20 cellular contexts compared by ENCODE assay signal in genomic region chr18:22230403-22231042, GRCh38.
DNase-seq lines count a peak whose midpoint lies in the region; ATAC-seq and TF ChIP-seq lines count a peak whose summit lies in the region.
"Had no signal": no experiment of that assay in that cellular context is flagged by ENCODE, and none has a peak within 500 bp of the region (broad histone marks: within the 10 kb centered on the region; RNA-seq: fewer than 3 reads in every experiment).

No MANE protein-coding gene starts in this region.

- H3K4me1 Mint-ChIP-seq in activated T-helper 17 cell treated with anti-CD3 and anti-CD28 coated beads, Interleukin-2, amount 50 U/mL, for 72 hours, result no peaks in the 10 kb centered on the region

- intact Hi-C loops in left cardiac atrium (cut with DNase I), result no loop called here

- H3K79me2 ChIP-seq in smooth muscle cell (ENCODE audit: low read depth), result no peaks in the 10 kb centered on the region

- H3K4me1 ChIP-seq in smooth muscle cell (ENCODE audit: low read depth), result no peaks in the 10 kb centered on the region
- H3K4me1 ChIP-seq: heart right ventricle, right lobe of liver, testis had no signal

- H3K9me3 Mint-ChIP-seq in activated T-helper 17 cell treated with anti-CD3 and anti-CD28 coated beads, Interleukin-2, amount 50 U/mL, for 72 hours, result peaks cover 8% of the 10 kb centered on the region

- DNase-seq in H4 (ENCODE audit: low spot score), result peak; percentile 35
- peak; percentile 65 for DNase-seq in T1000 (lab: John Stamatoyannopoulos, UW)
- DNase-seq in fibroblast of pulmonary artery (ENCODE audit: low read depth), result peak; percentile 80
- DNase-seq in smooth muscle cell (lab: John Stamatoyannopoulos, UW; ENCODE audit: unreplicated experiment), result no peak
- no peak for DNase-seq in left cardiac atrium
- DNase-seq: activated effector memory CD4-positive, alpha-beta T cell treated with Interleukin-2 at 50 U/mL for 16 hours; aorta; C1 segment of cervical spinal cord; cortex of kidney; DMS53; erythroblast; heart right ventricle; NCI-H1436 treated with DMSO at 0.1 percent for 48 hours; right lobe of liver; SIG-M5; testis had no signal

- ATAC-seq in HG02623 (IDR thresholded peaks at IDR 0.05; ENCODE audit: unreplicated experiment) (no peak), left cardiac atrium (no peak)
- no peak for ATAC-seq in activated T-helper 17 cell treated with anti-CD3 and anti-CD28 coated beads, Interleukin-2, amount 50 U/mL, for 72 hours (replicated peaks)
- ATAC-seq: heart right ventricle, right lobe of liver had no signal

- H4K20me1 ChIP-seq in smooth muscle cell (ENCODE audit: low read depth), result no peaks in the 10 kb centered on the region

- no peaks in the 10 kb centered on the region for H3F3A ChIP-seq in smooth muscle cell (ENCODE audit: low read depth)

- TF ChIP-seq CTCF in fibroblast of pulmonary artery (IDR thresholded peaks at IDR 0.05; ENCODE audit: low read length, missing control alignments), result no peak
- no peak for TF ChIP-seq CTCF in smooth muscle cell (IDR thresholded peaks at IDR 0.05; ENCODE audit: borderline replicate concordance, insufficient read depth, poor library complexity, severe bottlenecking)

- H3K4me2 ChIP-seq in smooth muscle cell, result no peak overlapping the region

- H3K27ac ChIP-seq in smooth muscle cell (ENCODE audit: low read depth), result peak overlapping the region; percentile 55
- H3K27ac ChIP-seq: heart right ventricle, neutrophil, right lobe of liver, testis had no signal

- no peak overlapping the region for H3K4me3 Mint-ChIP-seq in activated T-helper 17 cell treated with anti-CD3 and anti-CD28 coated beads, Interleukin-2, amount 50 U/mL, for 72 hours
- H3K4me3 Mint-ChIP-seq: T-helper 1 cell treated with Interleukin-12 subunit alpha and Interleukin-12 subunit beta and Interleukin-4 antibody, amounts not matched to agents 30 μg/mL and 1 μg/mL, for 36 hours had no signal

- no peaks in the 10 kb centered on the region for H3K36me3 Mint-ChIP-seq in activated T-helper 17 cell treated with anti-CD3 and anti-CD28 coated beads, Interleukin-2, amount 50 U/mL, for 72 hours (ENCODE audit: low read depth)

- 57% methylated on average over 14 of the region's 14 CpGs for WGBS in smooth muscle cell (ENCODE audit: low lambda C conversion rate)

- H3K9me3 ChIP-seq in smooth muscle cell (replicated peaks; ENCODE audit: low read depth), result no peaks in the 10 kb centered on the region
- H3K9me3 ChIP-seq: heart right ventricle, neutrophil, right lobe of liver, testis had no signal

- H3K36me3 ChIP-seq in smooth muscle cell (ENCODE audit: low read depth), result no peaks in the 10 kb centered on the region
- H3K36me3 ChIP-seq: heart right ventricle, neutrophil, right lobe of liver had no signal

- H3K27me3 ChIP-seq in smooth muscle cell (ENCODE audit: low read depth), result no peaks in the 10 kb centered on the region
- H3K27me3 ChIP-seq: heart right ventricle, neutrophil, right lobe of liver, testis had no signal

- H3K27me3 Mint-ChIP-seq in activated T-helper 17 cell treated with anti-CD3 and anti-CD28 coated beads, Interleukin-2, amount 50 U/mL, for 72 hours, result peaks cover 3% of the 10 kb centered on the region

- H3K27ac Mint-ChIP-seq in activated T-helper 17 cell treated with anti-CD3 and anti-CD28 coated beads, Interleukin-2, amount 50 U/mL, for 72 hours, result no peak overlapping the region
- H3K27ac Mint-ChIP-seq: T-helper 1 cell treated with Interleukin-12 subunit alpha and Interleukin-12 subunit beta and Interleukin-4 antibody, amounts not matched to agents 30 μg/mL and 1 μg/mL, for 36 hours had no signal

- H3K4me3 ChIP-seq in fibroblast of pulmonary artery (replicated peaks; ENCODE audit: low read depth, low read length) (no peak overlapping the region), smooth muscle cell (no peak overlapping the region)
- H3K4me3 ChIP-seq: heart right ventricle, right lobe of liver, testis had no signal

- H3K9ac ChIP-seq in smooth muscle cell (ENCODE audit: low read depth), result no peak overlapping the region

- no peak overlapping the region for H2AFZ ChIP-seq in smooth muscle cell (ENCODE audit: low read depth)

Comparison
In these comparisons a context has a peak if more than half of its experiments do, and no peak if none do; other contexts are left out.
1. DNase-seq: peak in H4 (single experiment), T1000 (single experiment) and fibroblast of pulmonary artery (single experiment); none in smooth muscle cell (single experiment) and left cardiac atrium (single experiment).